ENCODE assay signal across 8 cellular contexts in the genomic region with DNA sequence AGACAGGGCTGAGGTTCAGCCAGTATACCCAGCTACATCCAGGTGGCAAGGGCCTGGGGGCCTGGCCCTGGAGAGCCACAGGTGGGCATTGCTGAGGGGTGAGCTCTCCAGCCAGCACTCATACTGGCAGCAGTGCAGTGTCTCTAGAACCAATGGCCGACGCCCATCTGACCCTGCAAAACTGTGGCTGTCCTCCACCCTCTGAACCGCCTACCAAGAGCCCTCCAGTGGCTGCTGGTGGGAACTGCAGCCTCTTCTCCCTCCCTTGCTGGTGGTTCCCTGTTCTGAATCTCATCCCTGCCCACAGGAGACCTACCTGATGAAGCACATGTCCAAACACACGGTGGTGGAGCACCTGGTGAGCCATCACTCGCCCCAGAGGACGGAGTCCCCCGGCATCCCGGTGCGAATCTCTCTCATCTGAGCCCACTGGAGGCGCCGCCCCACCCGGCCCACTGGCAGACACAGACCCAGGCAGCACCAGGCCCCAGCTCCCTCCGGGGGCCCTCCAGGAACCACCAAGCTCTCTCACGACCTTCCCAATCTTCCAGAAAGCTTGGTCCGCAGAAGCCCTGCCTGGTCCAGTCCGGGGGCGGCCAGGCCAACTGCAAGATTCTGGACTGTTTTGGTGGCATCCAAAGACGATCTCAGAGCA. TPM values are rescaled to one million over a fixed set of nuclear protein-coding genes. Genes with fewer than 3 reads are reported as not detected.
DNase-seq lines count a peak whose midpoint lies in the region; ATAC-seq and TF ChIP-seq lines count a peak whose summit lies in the region.

No MANE protein-coding gene starts in this region.

- TF ChIP-seq POLR2A in lower leg skin (IDR thresholded peaks at IDR 0.05) = no peak

- TF ChIP-seq CTCF in AG09309 (IDR thresholded peaks at IDR 0.05; ENCODE audit: control insufficient read depth, insufficient read depth, low read depth, low read length, missing control alignments) (peak; percentile 91), GM20000 (IDR thresholded peaks at IDR 0.05; ENCODE audit: extremely low read depth, missing control alignments) (peak; percentile 52), lower leg skin (IDR thresholded peaks at IDR 0.05) (peak in 1 of 3 donors; percentile 79)

- H3K4me3 ChIP-seq in AG09309 (ENCODE audit: control insufficient read depth, low read depth, low read length) = no peak overlapping the region
- H3K4me3 ChIP-seq in lower leg skin (ENCODE audit: low read depth, poor library complexity, severe bottlenecking) = no peak overlapping the region

- DNase-seq in AG09309 (ENCODE audit: low read depth) = no peak
- peak; percentile 84 for DNase-seq in GM20000 (ENCODE audit: low spot score)
- DNase-seq in NCI-H226 = peak; percentile 43
- peak; percentile 78 for DNase-seq in activated CD4-positive, alpha-beta T cell treated with anti-CD3 and anti-CD28 coated beads for 48 hours
- peak; percentile 44 for DNase-seq in dedifferentiated amniotic fluid mesenchymal stem cell (ENCODE audit: extremely low spot score)
- DNase-seq in lower leg skin (ENCODE audit: low spot score in 2 of 2) = peak; percentile 46 to 94
- peak; percentile 25 for DNase-seq in stimulated activated CD8-positive, alpha-beta memory T cell treated with anti-CD3 and anti-CD28 coated beads, Interleukin-15, amount 100 ng/mL, for 24 hours (ENCODE audit: low read depth)

- WGBS in lower leg skin, 2 donors = 76 to 77% methylated on average over 11 to 18 of the region's 18 CpGs

- no peak for ATAC-seq in HG03342 (IDR thresholded peaks at IDR 0.05; ENCODE audit: unreplicated experiment)

- intact Hi-C loops in lower leg skin (cut with DNase I; ENCODE audit: low total_unique reads) = loop anchor here (5.0 to 10.0 kb wide), 2 partner anchors 69 to 316 kb away; no protein-coding TSS in a partner anchor

RNA-seq across cellular contexts. Expression of a gene that starts 22.1 kb away (rescaled TPM):
- not detected for total RNA-seq in lower leg skin

RNA-seq across cellular contexts. Expression of a gene that starts 42.5 kb away (rescaled TPM):
- 10 to 100 TPM in 3 of 4 donors, 1 to 10 TPM in 1; 7.0 to 24.3 (median 19.9) TPM for total RNA-seq in lower leg skin
